ENCODE assay signal across 26 cellular contexts in the genomic region with DNA sequence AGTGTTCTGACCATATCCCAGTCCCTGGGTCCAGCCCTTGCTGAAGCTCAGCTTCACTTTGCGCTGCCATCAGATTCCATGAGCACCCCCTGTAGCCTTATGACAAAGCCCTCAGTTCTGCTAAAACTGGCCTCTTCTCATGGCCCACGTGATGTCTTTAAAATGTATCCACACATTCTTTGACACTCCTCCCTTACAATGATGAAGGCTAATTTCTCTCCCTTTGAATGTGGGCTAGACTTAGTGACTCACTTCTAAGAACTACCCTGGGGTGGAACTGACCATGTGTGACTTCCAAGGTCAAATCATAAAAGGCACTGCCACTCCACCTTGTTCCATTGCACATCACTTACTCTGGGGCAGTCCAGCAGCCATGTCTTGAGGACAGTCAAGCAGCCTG. TPM values are rescaled to one million over a fixed set of nuclear protein-coding genes. Genes with fewer than 3 reads are reported as not detected.
A peak's percentile ranks its signal among the peaks of the same experiment; 100 is the strongest.
DNase-seq lines count a peak whose midpoint lies in the region; ATAC-seq, FAIRE-seq and TF ChIP-seq lines count a peak whose summit lies in the region.
"Had no signal": no experiment of that assay in that cellular context is flagged by ENCODE, and none has a peak within 500 bp of the region (broad histone marks: within the 10 kb centered on the region; RNA-seq: fewer than 3 reads in every experiment).

No MANE protein-coding gene starts in this region.

- TF ChIP-seq EP300 in H1 (IDR thresholded peaks at IDR 0.05; ENCODE audit: borderline replicate concordance in 1 of 2, low read depth in 2 of 2, low read length in 2 of 2), result no peak

- no peak overlapping the region for H4K91ac ChIP-seq in H1 (replicated peaks; ENCODE audit: insufficient read length, low read length)

- H3K9ac ChIP-seq in H1 (replicated peaks in 1 of 4; ENCODE audit: extremely low read depth in 1 of 4, low read depth in 3 of 4, low read length in 3 of 4), result no peak overlapping the region

- H3K27ac ChIP-seq in H1 (ENCODE audit: low read depth, low read length) (no peak overlapping the region), WERI-Rb-1 (no peak overlapping the region)
- H3K27ac ChIP-seq: SJSA1 had no signal

- POLR2A ChIA-PET in H1 (lab: Charles Lee; ENCODE audit: partially characterized antibody), result no interaction called here
- POLR2A ChIA-PET in activated CD8-positive, alpha-beta T cell treated with anti-CD3 and anti-CD28 coated beads for 36 hours (lab: Charles Lee), result interaction anchor here (0.6 kb wide), 1 partner anchor 11 kb away, joined by 3 read pairs; no protein-coding TSS in a partner anchor

- no peak overlapping the region for H3K14ac ChIP-seq in H1 (ENCODE audit: insufficient read length)

- no peaks in the 10 kb centered on the region for H3K36me3 ChIP-seq in H1 (ENCODE audit: control insufficient read depth in 2 of 4, insufficient read depth in 4 of 4, low read length in 3 of 4)
- no peaks in the 10 kb centered on the region for H3K36me3 ChIP-seq in WERI-Rb-1
- H3K36me3 ChIP-seq: MG63, SJSA1 had no signal

- peaks cover 3% of the 10 kb centered on the region for H3K27me3 Mint-ChIP-seq in activated CD8-positive, alpha-beta T cell treated with anti-CD3 and anti-CD28 coated beads for 36 hours

- no peaks in the 10 kb centered on the region for H3K79me2 ChIP-seq in H1 (ENCODE audit: control insufficient read depth in 1 of 2, insufficient read depth in 2 of 2, low read length in 2 of 2)

- H2BK5ac ChIP-seq in H1 (ENCODE audit: low read depth, low read length), result no peak overlapping the region

- H3K4me3 ChIP-seq in H1 (ENCODE audit: extremely low read depth in 1 of 4, insufficient read depth in 2 of 4, low read depth in 3 of 4, low read length in 4 of 4), result no peak overlapping the region
- no peak overlapping the region for H3K4me3 ChIP-seq in WERI-Rb-1 (ENCODE audit: low read depth, low read length)
- H3K4me3 ChIP-seq: K562, MG63, SJSA1 had no signal

- no peaks in the 10 kb centered on the region for H3K4me1 Mint-ChIP-seq in activated CD8-positive, alpha-beta T cell treated with anti-CD3 and anti-CD28 coated beads for 36 hours (ENCODE audit: low read depth)

- H3K4me3 Mint-ChIP-seq in activated CD8-positive, alpha-beta T cell treated with anti-CD3 and anti-CD28 coated beads for 36 hours, result no peak overlapping the region
- H3K4me3 Mint-ChIP-seq: CD8-positive, alpha-beta T cell had no signal

- H3K36me3 Mint-ChIP-seq in activated CD8-positive, alpha-beta T cell treated with anti-CD3 and anti-CD28 coated beads for 36 hours (ENCODE audit: low read depth), result no peaks in the 10 kb centered on the region
- H3K36me3 Mint-ChIP-seq: CD8-positive, alpha-beta T cell had no signal

- H3K27me3 ChIP-seq in H1 (replicated peaks in 1 of 4; ENCODE audit: control insufficient read depth in 3 of 4, extremely low read depth in 1 of 4, insufficient read depth in 3 of 4, low read length in 3 of 4) (no peaks in the 10 kb centered on the region), WERI-Rb-1 (ENCODE audit: insufficient read depth, low read depth, severe bottlenecking) (no peaks in the 10 kb centered on the region)
- H3K27me3 ChIP-seq: MG63 had no signal

- no peak overlapping the region for H4K5ac ChIP-seq in H1 (ENCODE audit: insufficient read length, low read depth, low read length)

- no peak overlapping the region for H2BK120ac ChIP-seq in H1 (replicated peaks; ENCODE audit: low read depth, low read length)

- no peaks in the 10 kb centered on the region; the same call in 1 of the 2 replicates for H3K23me2 ChIP-seq in H1 (ENCODE audit: low read depth, low read length)

- H3K9me3 Mint-ChIP-seq in activated CD8-positive, alpha-beta T cell treated with anti-CD3 and anti-CD28 coated beads for 36 hours, result no peaks in the 10 kb centered on the region
- H3K9me3 Mint-ChIP-seq: CD8-positive, alpha-beta T cell had no signal

- TF ChIP-seq RAD21 in H1 (IDR thresholded peaks at IDR 0.05 in 1 of 2, conservative IDR thresholded peaks at IDR 0.05 in 1 of 2; ENCODE audit: low read depth in 2 of 2, low read length in 2 of 2), result no peak

- H3K23ac ChIP-seq in H1 (ENCODE audit: insufficient read length), result no peak overlapping the region

- no peaks in the 10 kb centered on the region for H3K4me1 ChIP-seq in H1 (replicated peaks in 1 of 4; ENCODE audit: control insufficient read depth in 3 of 4, insufficient read depth in 4 of 4, low read length in 3 of 4)
- H3K4me1 ChIP-seq: Caco-2 had no signal

- FAIRE-seq in H1 (lab: Jason Lieb, UNC), result no peak
- FAIRE-seq: GM19239, K562 had no signal

- H3K9me3 ChIP-seq in H1 (ENCODE audit: insufficient read depth in 2 of 2, low read depth in 1 of 2, low read length in 1 of 2) (no peaks in the 10 kb centered on the region), WERI-Rb-1 (ENCODE audit: severe bottlenecking) (no peaks in the 10 kb centered on the region)
- H3K9me3 ChIP-seq: Caco-2, MG63, SJSA1 had no signal

- WGBS in H1 (ENCODE audit: extremely low coverage in 1 of 2, insufficient coverage in 1 of 2, insufficient read length in 1 of 2, insufficient replicate concordance in 2 of 2, low coverage in 1 of 2, low lambda C conversion rate in 2 of 2, missing lambda C conversion rate in 1 of 2), 2 experiments, result 93% methylated on average over 2 of the region's 2 CpGs; no CpG with 5 or more reads in 1 of the 2 experiments

- no peak overlapping the region for H3K27ac Mint-ChIP-seq in activated CD8-positive, alpha-beta T cell treated with anti-CD3 and anti-CD28 coated beads for 36 hours
- H3K27ac Mint-ChIP-seq: CD8-positive, alpha-beta T cell had no signal

- no peak for ATAC-seq in HG03460 (IDR thresholded peaks at IDR 0.05; ENCODE audit: unreplicated experiment)
- ATAC-seq in activated CD8-positive, alpha-beta T cell treated with anti-CD3 and anti-CD28 coated beads for 36 hours, result no peak
- ATAC-seq: CD8-positive, alpha-beta T cell; HCT116; K562; Right ventricle myocardium inferior had no signal

- H3K18ac ChIP-seq in H1 (ENCODE audit: extremely low read depth, low read length), result no peak overlapping the region

- intact Hi-C loops in activated CD8-positive, alpha-beta T cell treated with anti-CD3 and anti-CD28 coated beads for 36 hours (cut with micrococcal nuclease), result no loop called here

- H2AK5ac ChIP-seq in H1 (ENCODE audit: low read depth, low read length), result no peak overlapping the region

- TF ChIP-seq POLR2A in H1 (IDR thresholded peaks at IDR 0.05; ENCODE audit: control extremely low read depth in 1 of 2, low read depth in 2 of 2, low read length in 2 of 2), result no peak

- H2BK20ac ChIP-seq in H1 (ENCODE audit: low read length), result no peak overlapping the region

- DNase-seq in EL, result peak; percentile 27
- peak; percentile 76 for DNase-seq in M059J (ENCODE audit: low read depth)
- DNase-seq in H1 (ENCODE audit: low read depth in 1 of 2, low spot score in 2 of 2), result no peak
- DNase-seq in renal cortical epithelial cell (ENCODE audit: low read depth), result peak; percentile 87
- DNase-seq in WERI-Rb-1, result no peak
- no peak for DNase-seq in activated CD8-positive, alpha-beta T cell treated with anti-CD3 and anti-CD28 coated beads for 36 hours
- DNase-seq: C1 segment of cervical spinal cord; Caco-2; CD8-positive, alpha-beta T cell; DMS 273 treated with DMSO at 0.1 percent for 48 hours; DMS79; Kasumi-1; MG63; NCI-H1105 treated with DMSO at 0.1 percent for 48 hours; NCI-H146; NCI-H2029; NCI-H226; NCI-H510A; NCI-H748 treated with DMSO at 0.1 percent for 48 hours; T-helper 1 cell had no signal

- no peaks in the 10 kb centered on the region for H4K20me1 ChIP-seq in H1 (replicated peaks in 1 of 2; ENCODE audit: control insufficient read depth in 1 of 2, insufficient read depth in 2 of 2, low read length in 2 of 2)

- no peak overlapping the region for H3K4ac ChIP-seq in H1 (replicated peaks; ENCODE audit: insufficient read length, low read depth, low read length)

- no peak overlapping the region for H4K8ac ChIP-seq in H1 (ENCODE audit: extremely low read depth, insufficient read depth, low read length)

- no peak overlapping the region for H3K4me2 ChIP-seq in H1 (ENCODE audit: insufficient read depth in 1 of 2, low read depth in 2 of 2, low read length in 2 of 2)

- no peak overlapping the region for H3K56ac ChIP-seq in H1 (replicated peaks; ENCODE audit: insufficient read length, low read depth, low read length)

- CTCF ChIA-PET in H1 (lab: Charles Lee; ENCODE audit: partially characterized antibody), result interaction anchor here (1.1 to 5.8 kb wide), 2 partner anchors 10 to 417 kb away, joined by 3 to 54 read pairs; no protein-coding TSS in a partner anchor
- CTCF ChIA-PET in activated CD8-positive, alpha-beta T cell treated with anti-CD3 and anti-CD28 coated beads for 36 hours (lab: Charles Lee), result interaction anchor here (7.9 kb wide), 1 partner anchor 11 kb away, joined by 55 read pairs; no protein-coding TSS in a partner anchor

- 0 out of 2 replicates have a peak overlapping the region, but pooled peaks have one; percentile 24 for H2BK15ac ChIP-seq in H1 (ENCODE audit: low read length)

- H3K79me1 ChIP-seq in H1 (ENCODE audit: low read depth, low read length), result no peaks in the 10 kb centered on the region

- no peak overlapping the region for H2BK12ac ChIP-seq in H1 (ENCODE audit: low read depth, low read length)

- H2AFZ ChIP-seq in H1 (ENCODE audit: low read length), result no peak overlapping the region

- TF ChIP-seq CTCF in H1 (IDR thresholded peaks at IDR 0.05; ENCODE audit: control extremely low read depth in 1 of 3, insufficient read depth in 1 of 3, low read depth in 1 of 3, low read length in 3 of 3) (no peak), WERI-Rb-1 (IDR thresholded peaks at IDR 0.05; ENCODE audit: low read depth, low read length) (no peak)
- no peak for TF ChIP-seq CTCF in activated CD8-positive, alpha-beta T cell treated with anti-CD3 and anti-CD28 coated beads for 36 hours (IDR thresholded peaks at IDR 0.05)

TF ChIP-seq in H1, 55 proteins besides CTCF, POLR2A, EP300 and RAD21:
- TF ChIP-seq SP1 (IDR thresholded peaks at IDR 0.05; ENCODE audit: low read depth, low read length) (no peak), CHD2 (IDR thresholded peaks at IDR 0.05; ENCODE audit: low read length) (no peak), SUZ12 (IDR thresholded peaks at IDR 0.05; ENCODE audit: low read length) (no peak)
TF ChIP-seq in H1: peak in this region for 0.

RNA-seq across cellular contexts. Expression of gene GORASP2, which starts 45.4 kb away (rescaled TPM):
- 57.4 and 58.6 TPM in 2 replicates for total RNA-seq in M059J (2014; rRNA removed; shearing (Covaris generic))
- 81.3 and 86.8 TPM in 2 replicates for total RNA-seq in H1 (2021; fragmentation: NEBNext Ultra II Directional; extraction: Animal tissue kit (Norgen Biotek cat#: 25700))
- 187 and 214 TPM in 2 replicates for polyA plus RNA-seq in H1 (2011; rRNA removed)
- 120 TPM for polyA plus RNA-seq in H1 (2011; cell fraction: cytosol; rRNA removed)
- 94.2 TPM for polyA plus RNA-seq in H1 (2011; cell fraction: nucleus; rRNA removed)
- 71.5 to 83.8 TPM (median 77.3 TPM) in 4 replicates for polyA plus RNA-seq in H1 (2012, experiment 1 of 2)
- polyA plus RNA-seq in H1 (2012, experiment 2 of 2), result 43.3 TPM
- polyA plus RNA-seq in H1 (2013, experiment 1 of 2), result 82.8 TPM
- polyA plus RNA-seq in H1 (2013, experiment 2 of 2), result 88.6 TPM
- 112 and 134 TPM in 2 replicates for polyA minus RNA-seq in H1 (2011; rRNA and poly(A)+ RNA removed)
- 52.0 TPM for polyA minus RNA-seq in H1 (2011; cell fraction: cytosol; rRNA and poly(A)+ RNA removed)
- 60.4 TPM for polyA minus RNA-seq in H1 (2011; cell fraction: nucleus; rRNA and poly(A)+ RNA removed)
- 30.9 and 39.1 TPM in 2 replicates for total RNA-seq in renal cortical epithelial cell
- total RNA-seq in activated CD8-positive, alpha-beta T cell treated with anti-CD3 and anti-CD28 coated beads for 36 hours, result 10 to 100 TPM; 68.4 to 70.6 TPM

Comparison
In these comparisons a context has a peak if more than half of its experiments do, and no peak if none do; other contexts are left out.
1. DNase-seq: peak in EL (single experiment), M059J (single experiment) and renal cortical epithelial cell (single experiment); none in H1 (0 of 2), WERI-Rb-1 (single experiment) and activated CD8-positive, alpha-beta T cell treated with anti-CD3 and anti-CD28 coated beads for 36 hours (single experiment).